In the genomic region with DNA sequence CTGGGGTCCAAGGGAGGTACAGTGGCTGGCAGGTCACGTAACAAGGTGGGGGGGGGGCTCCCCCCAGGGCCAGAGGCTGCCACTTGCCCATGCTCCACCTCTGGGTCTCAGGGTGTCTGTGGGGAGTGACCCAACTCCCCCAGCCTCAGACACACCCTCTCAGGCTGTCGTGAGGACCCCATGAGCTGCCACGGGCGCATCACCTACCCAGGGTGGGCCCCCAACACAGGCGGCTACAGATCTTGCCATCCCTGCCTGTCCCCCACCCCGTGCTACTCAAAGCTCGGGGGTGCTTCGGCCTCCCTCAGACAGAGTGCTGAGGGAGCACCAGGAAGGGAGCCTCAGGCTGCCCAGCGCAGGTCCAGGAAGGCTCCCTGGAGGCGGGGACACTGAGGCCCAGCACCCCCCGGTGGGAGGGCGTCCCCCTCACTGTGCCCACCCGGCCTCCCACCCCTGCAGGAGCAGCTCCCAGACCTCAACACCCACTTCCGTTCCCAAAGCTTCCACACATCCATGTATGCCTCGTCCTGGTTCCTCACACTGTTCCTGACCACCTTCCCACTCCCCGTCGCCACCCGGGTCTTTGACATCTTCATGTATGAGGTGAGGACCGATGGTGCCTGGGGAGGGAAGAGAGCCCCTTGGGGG, we compare ENCODE assay signal across 1 cellular context.
TF ChIP-seq lines count a peak whose summit lies in the region.

No MANE protein-coding gene starts in this region.

TF ChIP-seq in K562, 482 proteins besides CTCF, POLR2A, EP300 and RAD21:
- TF ChIP-seq, protein P1, sequence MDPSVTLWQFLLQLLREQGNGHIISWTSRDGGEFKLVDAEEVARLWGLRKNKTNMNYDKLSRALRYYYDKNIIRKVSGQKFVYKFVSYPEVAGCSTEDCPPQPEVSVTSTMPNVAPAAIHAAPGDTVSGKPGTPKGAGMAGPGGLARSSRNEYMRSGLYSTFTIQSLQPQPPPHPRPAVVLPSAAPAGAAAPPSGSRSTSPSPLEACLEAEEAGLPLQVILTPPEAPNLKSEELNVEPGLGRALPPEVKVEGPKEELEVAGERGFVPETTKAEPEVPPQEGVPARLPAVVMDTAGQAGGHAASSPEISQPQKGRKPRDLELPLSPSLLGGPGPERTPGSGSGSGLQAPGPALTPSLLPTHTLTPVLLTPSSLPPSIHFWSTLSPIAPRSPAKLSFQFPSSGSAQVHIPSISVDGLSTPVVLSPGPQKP (CRISPR knock-in tag; IDR thresholded peaks at IDR 0.05) = no peak
- TF ChIP-seq, protein P2, sequence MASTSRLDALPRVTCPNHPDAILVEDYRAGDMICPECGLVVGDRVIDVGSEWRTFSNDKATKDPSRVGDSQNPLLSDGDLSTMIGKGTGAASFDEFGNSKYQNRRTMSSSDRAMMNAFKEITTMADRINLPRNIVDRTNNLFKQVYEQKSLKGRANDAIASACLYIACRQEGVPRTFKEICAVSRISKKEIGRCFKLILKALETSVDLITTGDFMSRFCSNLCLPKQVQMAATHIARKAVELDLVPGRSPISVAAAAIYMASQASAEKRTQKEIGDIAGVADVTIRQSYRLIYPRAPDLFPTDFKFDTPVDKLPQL (IDR thresholded peaks at IDR 0.05; ENCODE audit: extremely low read depth, insufficient read length) = no peak
- TF ChIP-seq POLR2G (IDR thresholded peaks at IDR 0.05; ENCODE audit: low read depth, low read length) = peak; percentile 42; the same call in 1 of the 2 replicates
- no peak for TF ChIP-seq TFE3 (CRISPR knock-in tag; IDR thresholded peaks at IDR 0.05)
- TF ChIP-seq MLLT1 (IDR thresholded peaks at IDR 0.05) = no peak
- no peak for TF ChIP-seq WHSC1 (IDR thresholded peaks at IDR 0.05; ENCODE audit: low read length)
- TF ChIP-seq ZBTB17 (CRISPR knock-in tag; IDR thresholded peaks at IDR 0.05) = no peak
- no peak for TF ChIP-seq ZNF282 (CRISPR knock-in tag; IDR thresholded peaks at IDR 0.05)
- no peak for TF ChIP-seq RBM22 (IDR thresholded peaks at IDR 0.05; ENCODE audit: low read depth, low read length, poor library complexity, severe bottlenecking)
- no peak for TF ChIP-seq BACH1 (tag; IDR thresholded peaks at IDR 0.05)
- peak; percentile 36 for TF ChIP-seq ZFP36 (IDR thresholded peaks at IDR 0.05; ENCODE audit: low read depth, low read length, partially characterized antibody)
- no peak for TF ChIP-seq NCOA4 (IDR thresholded peaks at IDR 0.05; ENCODE audit: partially characterized antibody)
- TF ChIP-seq RB1 (IDR thresholded peaks at IDR 0.05; ENCODE audit: low read depth) = no peak
